Comparison of ENCODE assay signal across 10 cellular contexts in genomic region chr12:47825239-47825639, GRCh38. TPM values are rescaled to one million over a fixed set of nuclear protein-coding genes. Genes with fewer than 3 reads are reported as not detected.
DNase-seq lines count a peak whose midpoint lies in the region; ATAC-seq and TF ChIP-seq lines count a peak whose summit lies in the region.
"Had no signal": no experiment of that assay in that cellular context is flagged by ENCODE, and none has a peak within 500 bp of the region (broad histone marks: within the 10 kb centered on the region; RNA-seq: fewer than 3 reads in every experiment).

No MANE protein-coding gene starts in this region.

- H3K27me3 ChIP-seq in SU-DHL-6 (ENCODE audit: low read length) (no peaks in the 10 kb centered on the region), esophagus squamous epithelium (no peaks in the 10 kb centered on the region)

- no peak overlapping the region for H2AFZ ChIP-seq in SU-DHL-6 (ENCODE audit: low read depth, low read length, severe bottlenecking)

- peaks cover 73 to 100% (median 87%) of the 10 kb centered on the region in 3 donors for H3K4me1 ChIP-seq in esophagus squamous epithelium

- intact Hi-C loops in esophagus squamous epithelium (cut with DNase I): no loop called here

- no peaks in the 10 kb centered on the region for H3K79me2 ChIP-seq in SU-DHL-6 (ENCODE audit: insufficient read depth, low read length)

- 27 to 39% methylated on average over 3 of the region's 3 CpGs for WGBS in esophagus squamous epithelium, 2 donors

- H3K36me3 ChIP-seq in SU-DHL-6 (ENCODE audit: low read length): no peaks in the 10 kb centered on the region
- H3K36me3 ChIP-seq in esophagus squamous epithelium: no peaks in the 10 kb centered on the region

- in situ Hi-C loops in Caki2 (cut with HindIII; ENCODE audit: low pct_unique_long_range_greater_than_20kb, low sequenced_read_pairs): no loop called here

- H3F3A ChIP-seq in SU-DHL-6 (ENCODE audit: insufficient read depth): peaks cover 19% of the 10 kb centered on the region

- peak overlapping the region; percentile 43 for H3K4me2 ChIP-seq in SU-DHL-6 (ENCODE audit: low read depth, low read length, poor library complexity, severe bottlenecking)

- no peak for TF ChIP-seq POLR2A in esophagus squamous epithelium (IDR thresholded peaks at IDR 0.05)

- TF ChIP-seq CTCF in SU-DHL-6 (IDR thresholded peaks at IDR 0.05; ENCODE audit: insufficient read depth, low read length, poor library complexity, severe bottlenecking) (no peak), esophagus squamous epithelium (IDR thresholded peaks at IDR 0.05) (no peak)

- H4K20me1 ChIP-seq in SU-DHL-6 (ENCODE audit: low read depth, low read length): no peaks in the 10 kb centered on the region

- H3K9me2 ChIP-seq in SU-DHL-6 (replicated peaks; ENCODE audit: insufficient read depth, low read length): no peaks in the 10 kb centered on the region

- no peak overlapping the region for H3K4me3 ChIP-seq in SU-DHL-6 (ENCODE audit: insufficient read depth, low read length, poor library complexity, severe bottlenecking)
- H3K4me3 ChIP-seq in esophagus squamous epithelium: no peak overlapping the region

- peak overlapping the region; percentile 81 for H3K27ac ChIP-seq in SU-DHL-6 (ENCODE audit: low read depth, low read length)
- H3K27ac ChIP-seq in esophagus squamous epithelium: peak overlapping the region; percentile 96 to 99 (median 98)

- peak; percentile 17 for DNase-seq in Caki2 (ENCODE audit: low read depth)
- no peak for DNase-seq in esophagus squamous epithelium (lab: John Stamatoyannopoulos, UW)
- DNase-seq in renal cortical epithelial cell (ENCODE audit: low read depth): peak; percentile 83
- no peak for DNase-seq in NCI-H446 (lab: John Stamatoyannopoulos, UW)
- DNase-seq in DMS79 (lab: John Stamatoyannopoulos, UW): no peak
- DNase-seq: DMS 273 treated with DMSO at 0.1 percent for 48 hours; effector CD4-positive, alpha-beta T cell had no signal

- H3K9ac ChIP-seq in SU-DHL-6 (ENCODE audit: low read length): no peak overlapping the region

- no peaks in the 10 kb centered on the region for H3K9me3 ChIP-seq in SU-DHL-6 (ENCODE audit: insufficient read depth, low read length)
- H3K9me3 ChIP-seq in esophagus squamous epithelium: no peaks in the 10 kb centered on the region

- ATAC-seq in GM21423 (IDR thresholded peaks at IDR 0.05; ENCODE audit: unreplicated experiment) (no peak), GM18498 (IDR thresholded peaks at IDR 0.05; ENCODE audit: unreplicated experiment) (no peak)

RNA-seq across cellular contexts. Expression of gene HDAC7, which starts 5.5 kb away (rescaled TPM):
- 10.9 and 12.4 TPM in 2 replicates for total RNA-seq in Caki2 (2014; rRNA removed; shearing (Covaris generic); ENCODE audit: low replicate concordance)
- total RNA-seq in esophagus squamous epithelium: 10 to 100 TPM; 19.8 to 37.2 (median 24.0) TPM
- 16.8 and 56.4 TPM in 2 replicates for total RNA-seq in renal cortical epithelial cell

RNA-seq across cellular contexts. Expression of gene SLC48A1, which starts 52.2 kb away (rescaled TPM):
- 151 and 222 TPM in 2 replicates for total RNA-seq in Caki2 (2014; rRNA removed; shearing (Covaris generic); ENCODE audit: low replicate concordance)
- total RNA-seq in esophagus squamous epithelium (10 to 100 TPM; 18.9 to 35.4 (median 25.4) TPM), renal cortical epithelial cell (38.9 and 77.2 TPM in 2 replicates)

Comparison
In these comparisons a context has a peak if more than half of its experiments do, and no peak if none do; other contexts are left out.
1. DNase-seq: peak in Caki2 (single experiment) and renal cortical epithelial cell (single experiment); none in esophagus squamous epithelium (single experiment), NCI-H446 (0 of 2) and DMS79 (single experiment).